ENCODE assay signal across 2 cellular contexts in the genomic region with DNA sequence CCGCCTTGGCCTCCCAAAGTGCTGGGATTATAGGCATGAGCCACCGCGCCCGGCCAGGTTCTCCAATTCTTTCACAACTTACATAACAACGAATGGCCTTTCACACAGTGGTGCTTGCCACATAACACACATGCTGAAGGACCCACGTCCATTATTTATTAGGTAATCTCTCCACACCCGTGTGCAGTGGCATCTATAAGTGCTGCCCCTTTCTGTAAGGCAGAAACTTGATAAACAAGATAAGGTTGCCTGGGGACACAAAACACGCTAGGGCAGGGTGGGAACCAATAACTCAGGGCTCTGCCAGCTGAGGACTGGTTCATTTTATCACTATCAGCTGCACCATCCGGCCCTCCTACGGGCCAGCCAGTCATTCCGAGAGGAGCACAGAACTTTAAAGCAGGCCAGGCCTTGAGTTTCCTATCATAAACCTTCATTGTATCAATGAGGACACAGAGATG.
TF ChIP-seq lines count a peak whose summit lies in the region.

No MANE protein-coding gene starts in this region.

TF ChIP-seq in SK-N-SH, 30 proteins besides CTCF, POLR2A, EP300 and RAD21:
- TF ChIP-seq NRF1 (IDR thresholded peaks at IDR 0.05; ENCODE audit: low read depth, low read length): no peak
- TF ChIP-seq, protein P1, sequence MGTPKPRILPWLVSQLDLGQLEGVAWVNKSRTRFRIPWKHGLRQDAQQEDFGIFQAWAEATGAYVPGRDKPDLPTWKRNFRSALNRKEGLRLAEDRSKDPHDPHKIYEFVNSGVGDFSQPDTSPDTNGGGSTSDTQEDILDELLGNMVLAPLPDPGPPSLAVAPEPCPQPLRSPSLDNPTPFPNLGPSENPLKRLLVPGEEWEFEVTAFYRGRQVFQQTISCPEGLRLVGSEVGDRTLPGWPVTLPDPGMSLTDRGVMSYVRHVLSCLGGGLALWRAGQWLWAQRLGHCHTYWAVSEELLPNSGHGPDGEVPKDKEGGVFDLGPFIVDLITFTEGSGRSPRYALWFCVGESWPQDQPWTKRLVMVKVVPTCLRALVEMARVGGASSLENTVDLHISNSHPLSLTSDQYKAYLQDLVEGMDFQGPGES (IDR thresholded peaks at IDR 0.05; ENCODE audit: low read depth, low read length): no peak
- TF ChIP-seq, protein P2, sequence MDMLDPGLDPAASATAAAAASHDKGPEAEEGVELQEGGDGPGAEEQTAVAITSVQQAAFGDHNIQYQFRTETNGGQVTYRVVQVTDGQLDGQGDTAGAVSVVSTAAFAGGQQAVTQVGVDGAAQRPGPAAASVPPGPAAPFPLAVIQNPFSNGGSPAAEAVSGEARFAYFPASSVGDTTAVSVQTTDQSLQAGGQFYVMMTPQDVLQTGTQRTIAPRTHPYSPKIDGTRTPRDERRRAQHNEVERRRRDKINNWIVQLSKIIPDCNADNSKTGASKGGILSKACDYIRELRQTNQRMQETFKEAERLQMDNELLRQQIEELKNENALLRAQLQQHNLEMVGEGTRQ (IDR thresholded peaks at IDR 0.05; ENCODE audit: borderline replicate concordance, low read depth, low read length): no peak
- TF ChIP-seq, protein P3, sequence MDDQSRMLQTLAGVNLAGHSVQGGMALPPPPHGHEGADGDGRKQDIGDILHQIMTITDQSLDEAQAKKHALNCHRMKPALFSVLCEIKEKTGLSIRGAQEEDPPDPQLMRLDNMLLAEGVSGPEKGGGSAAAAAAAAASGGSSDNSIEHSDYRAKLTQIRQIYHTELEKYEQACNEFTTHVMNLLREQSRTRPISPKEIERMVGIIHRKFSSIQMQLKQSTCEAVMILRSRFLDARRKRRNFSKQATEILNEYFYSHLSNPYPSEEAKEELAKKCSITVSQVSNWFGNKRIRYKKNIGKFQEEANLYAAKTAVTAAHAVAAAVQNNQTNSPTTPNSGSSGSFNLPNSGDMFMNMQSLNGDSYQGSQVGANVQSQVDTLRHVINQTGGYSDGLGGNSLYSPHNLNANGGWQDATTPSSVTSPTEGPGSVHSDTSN (IDR thresholded peaks at IDR 0.05): no peak

TF ChIP-seq in SK-N-SH treated with all-trans-retinoic acid at 6 μM for 48 hours, 23 proteins besides CTCF, POLR2A, EP300 and RAD21:
- no peak for TF ChIP-seq SNAI2 (CRISPR knock-in tag; IDR thresholded peaks at IDR 0.05)
